Comparison of ENCODE assay signal across 31 cellular contexts in the genomic region with DNA sequence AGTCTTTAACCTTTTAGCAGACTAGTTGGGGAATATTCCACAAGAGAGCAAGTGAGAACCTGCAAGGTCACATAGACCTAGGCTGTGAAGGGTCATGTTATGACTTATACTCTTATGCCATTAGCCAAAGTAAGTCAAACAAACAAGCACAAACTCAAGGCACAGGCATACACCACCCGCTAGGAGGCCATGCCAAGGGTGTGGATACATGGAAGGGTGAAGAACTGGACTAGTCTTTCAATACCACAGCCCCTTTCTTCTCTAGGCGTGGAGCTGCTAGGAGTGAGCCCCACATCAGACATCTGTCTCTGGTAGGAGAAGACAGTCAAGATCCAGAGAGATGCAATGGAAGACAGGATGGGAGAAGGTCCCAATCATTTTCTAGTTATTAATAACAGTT.
"Had no signal": no experiment of that assay in that cellular context is flagged by ENCODE, and none has a peak within 500 bp of the region (broad histone marks: within the 10 kb centered on the region; RNA-seq: fewer than 3 reads in every experiment).

No MANE protein-coding gene starts in this region.

- H3K4me3 Mint-ChIP-seq: activated B cell treated with CpG ODN at 0.5 μM for 24 hours; activated CD4-positive, alpha-beta memory T cell treated with anti-CD3 and anti-CD28 coated beads, Interleukin-2, amount 10 ng/mL, durations not matched to agents 7 days and 5 days; activated CD4-positive, alpha-beta T cell treated with anti-CD3 and anti-CD28 coated beads, Interleukin-2, amount 10 ng/mL, durations not matched to agents 7 days and 5 days; activated CD8-positive, alpha-beta memory T cell treated with anti-CD3 and anti-CD28 coated beads, Interleukin-2, amount 10 ng/mL, durations not matched to agents 7 days and 5 days; activated naive CD4-positive, alpha-beta T cell treated with anti-CD3 and anti-CD28 coated beads for 36 hours; activated naive CD4-positive, alpha-beta T cell treated with anti-CD3 and anti-CD28 coated beads, Interleukin-2, amount 50 U/mL, for 24 hours; activated naive CD8-positive, alpha-beta T cell treated with anti-CD3 and anti-CD28 coated beads for 36 hours; activated naive CD8-positive, alpha-beta T cell treated with anti-CD3 and anti-CD28 coated beads, Interleukin-2, amount 50 U/mL, for 24 hours; activated T-helper 1 cell treated with anti-CD3 and anti-CD28 coated beads, Interleukin-12 subunit alpha, Interleukin-12 subunit beta, Interleukin-2, Interleukin-4 antibody, amounts not matched to agents 30 ng/mL and 10 ng/mL and 1 ng/mL, durations not matched to agents 14 hours and 24 hours and 36 hours; T-helper 17 cell; T-helper 2 cell treated with Interferon-gamma antibody and Interleukin-4, amounts not matched to agents 5 μg/mL and 100 μg/mL, for 36 hours had no signal

- H3K9me3 Mint-ChIP-seq: activated CD4-positive, alpha-beta memory T cell treated with anti-CD3 and anti-CD28 coated beads, Interleukin-2, amount 10 ng/mL, durations not matched to agents 7 days and 5 days; activated CD4-positive, alpha-beta T cell treated with anti-CD3 and anti-CD28 coated beads, Interleukin-2, amount 10 ng/mL, durations not matched to agents 7 days and 5 days; activated naive CD4-positive, alpha-beta T cell treated with anti-CD3 and anti-CD28 coated beads for 36 hours; activated naive CD4-positive, alpha-beta T cell treated with anti-CD3 and anti-CD28 coated beads, Interleukin-2, amount 50 U/mL, for 24 hours; activated naive CD8-positive, alpha-beta T cell treated with anti-CD3 and anti-CD28 coated beads for 36 hours; T-helper 2 cell treated with Interferon-gamma antibody and Interleukin-4, amounts not matched to agents 5 μg/mL and 100 μg/mL, for 36 hours had no signal

- ATAC-seq: activated CD4-positive, CD25-positive, alpha-beta regulatory T cell treated with anti-CD3 and anti-CD28 coated beads, Interleukin-2, amount 50 U/mL, for 24 hours; activated CD8-positive, alpha-beta memory T cell treated with anti-CD3 and anti-CD28 coated beads, Interleukin-2, amount 10 ng/mL, durations not matched to agents 7 days and 5 days; activated naive CD8-positive, alpha-beta T cell treated with anti-CD3 and anti-CD28 coated beads, Interleukin-2, amount 50 U/mL, for 24 hours; body of pancreas; gastroesophageal sphincter; T-helper 17 cell had no signal

- H3K27me3 Mint-ChIP-seq: activated B cell treated with CpG ODN at 0.5 μM for 24 hours; activated CD4-positive, alpha-beta memory T cell treated with anti-CD3 and anti-CD28 coated beads, Interleukin-2, amount 10 ng/mL, durations not matched to agents 7 days and 5 days; activated CD4-positive, alpha-beta T cell treated with anti-CD3 and anti-CD28 coated beads, Interleukin-2, amount 10 ng/mL, durations not matched to agents 7 days and 5 days; activated CD8-positive, alpha-beta memory T cell treated with anti-CD3 and anti-CD28 coated beads, Interleukin-2, amount 10 ng/mL, durations not matched to agents 7 days and 5 days; activated naive CD4-positive, alpha-beta T cell treated with anti-CD3 and anti-CD28 coated beads, Interleukin-2, amount 50 U/mL, for 24 hours; activated naive CD8-positive, alpha-beta T cell treated with anti-CD3 and anti-CD28 coated beads for 36 hours; activated naive CD8-positive, alpha-beta T cell treated with anti-CD3 and anti-CD28 coated beads, Interleukin-2, amount 50 U/mL, for 24 hours; T-helper 17 cell had no signal

- H3K4me1 Mint-ChIP-seq: activated CD4-positive, alpha-beta T cell treated with anti-CD3 and anti-CD28 coated beads, Interleukin-2, amount 10 ng/mL, durations not matched to agents 7 days and 5 days had no signal

- H3K27ac Mint-ChIP-seq: activated B cell treated with CpG ODN at 0.5 μM for 24 hours; activated CD4-positive, alpha-beta memory T cell treated with anti-CD3 and anti-CD28 coated beads, Interleukin-2, amount 10 ng/mL, durations not matched to agents 7 days and 5 days; activated CD4-positive, alpha-beta T cell treated with anti-CD3 and anti-CD28 coated beads, Interleukin-2, amount 10 ng/mL, durations not matched to agents 7 days and 5 days; activated CD8-positive, alpha-beta memory T cell treated with anti-CD3 and anti-CD28 coated beads, Interleukin-2, amount 10 ng/mL, durations not matched to agents 7 days and 5 days; activated naive CD4-positive, alpha-beta T cell treated with anti-CD3 and anti-CD28 coated beads for 36 hours; activated naive CD4-positive, alpha-beta T cell treated with anti-CD3 and anti-CD28 coated beads, Interleukin-2, amount 50 U/mL, for 24 hours; activated naive CD8-positive, alpha-beta T cell treated with anti-CD3 and anti-CD28 coated beads for 36 hours; activated naive CD8-positive, alpha-beta T cell treated with anti-CD3 and anti-CD28 coated beads, Interleukin-2, amount 50 U/mL, for 24 hours; activated T-helper 1 cell treated with anti-CD3 and anti-CD28 coated beads, Interleukin-12 subunit alpha, Interleukin-12 subunit beta, Interleukin-2, Interleukin-4 antibody, amounts not matched to agents 30 ng/mL and 10 ng/mL and 1 ng/mL, durations not matched to agents 14 hours and 24 hours and 36 hours; activated T-helper 2 cell treated with anti-CD3 and anti-CD28 coated beads, Interferon-gamma antibody, Interleukin-2, Interleukin-4, amounts not matched to agents 10 μg/mL and 5 μg/mL and 100 μg/mL, durations not matched to agents 14 hours and 24 hours and 36 hours; T-helper 17 cell; T-helper 2 cell treated with Interferon-gamma antibody and Interleukin-4, amounts not matched to agents 5 μg/mL and 100 μg/mL, for 36 hours had no signal

- DNase-seq: activated B cell treated with CpG ODN at 0.5 μM for 24 hours; activated CD4-positive, alpha-beta memory T cell treated with anti-CD3 and anti-CD28 coated beads, Interleukin-2, amount 10 ng/mL, durations not matched to agents 7 days and 5 days; activated CD4-positive, alpha-beta T cell treated with anti-CD3 and anti-CD28 coated beads, Interleukin-2, amount 10 ng/mL, durations not matched to agents 7 days and 5 days; activated CD4-positive, alpha-beta T cell treated with anti-CD3 and anti-CD28 coated beads, Interleukin-2, amount 50 U/mL, for 4 hours; activated CD8-positive, alpha-beta memory T cell treated with anti-CD3 and anti-CD28 coated beads, Interleukin-2, amount 10 ng/mL, durations not matched to agents 7 days and 5 days; activated CD8-positive, alpha-beta memory T cell treated with anti-CD3 and anti-CD28 coated beads, Interleukin-2, amount 50 U/mL, for 4 hours; activated effector memory CD4-positive, alpha-beta T cell treated with anti-CD3 and anti-CD28 coated beads, Interleukin-2, amount 50 U/mL, for 16 hours; activated naive CD4-positive, alpha-beta T cell treated with anti-CD3 and anti-CD28 coated beads for 36 hours; activated naive CD8-positive, alpha-beta T cell treated with anti-CD3 and anti-CD28 coated beads for 36 hours; activated naive CD8-positive, alpha-beta T cell treated with anti-CD3 and anti-CD28 coated beads, Interleukin-2, amount 50 U/mL, for 24 hours; activated T-cell treated with anti-CD3 and anti-CD28 coated beads, Interleukin-2, amount 50 U/mL, for 1 hour; activated T-cell treated with anti-CD3 and anti-CD28 coated beads, Interleukin-2, amount 50 U/mL, for 48 hours; adrenal gland; amygdala; aorta; body of pancreas; caudate nucleus; effector CD8-positive, alpha-beta T cell; erythroblast; esophagus squamous epithelium; foreskin melanocyte; T-helper 1 cell; T-helper 17 cell; T1000; WERI-Rb-1 had no signal
